8 cellular contexts compared by ENCODE assay signal in the genomic region with DNA sequence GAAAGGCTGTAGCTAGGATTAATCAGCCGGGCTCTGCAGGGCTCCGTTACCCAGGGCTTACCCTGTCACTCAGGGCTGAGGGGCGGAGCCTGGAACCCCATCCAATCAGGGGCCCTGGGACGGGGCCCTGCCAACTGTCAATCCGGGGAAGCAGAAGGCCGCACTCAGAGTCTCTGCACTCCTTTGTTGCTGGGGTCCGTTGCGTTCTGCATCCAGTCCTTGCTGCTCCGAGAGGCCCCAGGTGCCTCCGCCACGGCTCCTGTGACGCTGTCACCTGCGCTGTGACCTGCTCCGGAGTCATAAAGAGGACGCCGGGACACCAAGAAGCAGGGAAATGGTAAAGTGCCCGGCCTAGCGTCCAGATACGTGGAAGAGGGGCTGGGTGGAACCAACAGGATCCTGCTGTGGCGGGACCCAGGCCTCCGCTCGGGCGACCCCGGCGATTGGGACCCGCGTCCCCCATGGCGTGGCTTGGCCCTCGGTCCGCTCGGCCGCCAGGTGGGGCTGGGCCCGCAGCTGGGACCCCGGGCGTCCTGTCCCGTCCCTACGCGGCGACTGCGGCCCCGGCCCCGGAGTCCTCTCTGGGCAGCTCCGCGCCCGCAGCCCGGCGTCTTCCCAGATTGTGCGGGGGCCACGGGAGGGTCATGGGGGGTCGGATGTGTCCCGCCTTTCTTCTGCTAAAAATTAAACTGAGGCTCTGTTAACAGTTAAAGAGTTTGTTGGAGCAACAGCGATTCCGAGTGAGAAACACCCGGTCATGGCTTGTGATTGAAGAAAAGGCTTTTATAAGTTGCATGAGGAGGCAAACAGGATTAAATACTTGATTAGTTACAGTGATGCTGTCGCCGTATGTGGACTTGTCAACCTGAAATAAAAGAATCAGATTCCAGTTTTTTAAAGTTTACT. TPM values are rescaled to one million over a fixed set of nuclear protein-coding genes. Genes with fewer than 3 reads are reported as not detected.
DNase-seq lines count a peak whose midpoint lies in the region; ATAC-seq and TF ChIP-seq lines count a peak whose summit lies in the region.

A gene (plus strand): TSS at position 133 of the 906 bp plus-strand sequence. CDS start 7,431 bp downstream, outside the sequence.

- TF ChIP-seq CTCF in HEK293 (tag by site-specific recombination; IDR thresholded peaks at IDR 0.05) (no peak), right atrium auricular region (IDR thresholded peaks at IDR 0.05) (peak in 1 of 2 donors; percentile 44), progenitor cell of endocrine pancreas (IDR thresholded peaks at IDR 0.05; ENCODE audit: unreplicated experiment) (peak; percentile 65), upper lobe of left lung (IDR thresholded peaks at IDR 0.05) (peak in 3 of 6 experiments; percentile 21 to 55 (median 39))

- no peak for TF ChIP-seq EP300 in upper lobe of left lung (IDR thresholded peaks at IDR 0.05)

- peak within 1 kb of the TSS; percentile 55 for H3K4me3 ChIP-seq in HEK293 (ENCODE audit: low read depth, low read length)
- H3K4me3 ChIP-seq in right atrium auricular region = peak within 1 kb of the TSS; percentile 80 to 81
- H3K4me3 ChIP-seq in upper lobe of left lung = peak within 1 kb of the TSS; percentile 57 to 87 (median 77)

- 1 to 3% methylated on average over 6 to 54 of the region's 56 CpGs for WGBS in upper lobe of left lung, 2 donors

- peak; percentile 76 for DNase-seq in GDM1 (lab: John Stamatoyannopoulos, UW)
- peak; percentile 94 for DNase-seq in NCI-H1092 treated with DMSO at 0.1 percent for 48 hours (lab: John Stamatoyannopoulos, UW)
- peak; percentile 65 to 90 (median 80) for DNase-seq in T-cell
- peak; percentile 88 for DNase-seq in amniotic epithelial cell (ENCODE audit: low read depth)
- peak; percentile 94 for DNase-seq in right atrium auricular region (ENCODE audit: low spot score)
- DNase-seq in progenitor cell of endocrine pancreas (ENCODE audit: low spot score, unreplicated experiment) = peak; percentile 85
- DNase-seq in upper lobe of left lung = peak; percentile 91 to 97

- peak within 1 kb of the TSS; percentile 85 to 90 for H3K27ac Mint-ChIP-seq in T-cell
- H3K27ac Mint-ChIP-seq in progenitor cell of endocrine pancreas = peak within 1 kb of the TSS; percentile 99

- H3K27me3 Mint-ChIP-seq in T-cell (no peaks in the 10 kb centered on the region), progenitor cell of endocrine pancreas (peaks cover 18% of the 10 kb centered on the region)

- no peaks in the 10 kb centered on the region for H3K36me3 ChIP-seq in HEK293 (ENCODE audit: control insufficient read depth in 2 of 2, insufficient read depth in 1 of 2, low read length in 2 of 2)
- H3K36me3 ChIP-seq in right atrium auricular region = no peaks in the 10 kb centered on the region
- H3K36me3 ChIP-seq in upper lobe of left lung = no peaks in the 10 kb centered on the region

- TF ChIP-seq POLR2A in upper lobe of left lung (IDR thresholded peaks at IDR 0.05) = peak in 3 of 4 donors; percentile 49 to 82 (median 79)

- H3K9me3 Mint-ChIP-seq in T-cell (peaks cover 0 to 9% (median 5%) of the 10 kb centered on the region in 3 donors), progenitor cell of endocrine pancreas (ENCODE audit: low read depth) (peaks cover 10% of the 10 kb centered on the region)

- ATAC-seq in T-cell (replicated peaks in 1 of 4) = peak; percentile 96 to 99 (median 98)
- ATAC-seq in upper lobe of left lung (ENCODE audit: low FRiP score in 2 of 2) = peak; percentile 99

- H3K4me1 ChIP-seq in HEK293 (ENCODE audit: control insufficient read depth, insufficient read depth, low read length) (no peaks in the 10 kb centered on the region), right atrium auricular region (peaks cover 0 to 12% of the 10 kb centered on the region in 2 donors), upper lobe of left lung (peaks cover 10 to 22% (median 11%) of the 10 kb centered on the region in 4 donors)

- H3K9me3 ChIP-seq in HEK293 (ENCODE audit: control insufficient read depth, insufficient read depth, low read depth, low read length) (no peaks in the 10 kb centered on the region), right atrium auricular region (no peaks in the 10 kb centered on the region), upper lobe of left lung (no peaks in the 10 kb centered on the region)

- POLR2A ChIA-PET in HEK293 (lab: Yijun Ruan, JAX) (interaction anchor here (0.5 to 1.8 kb wide), 7 partner anchors 32 to 342 kb away, joined by 3 to 7 read pairs (median 4); a partner anchor contains a TSS), T-cell (lab: Charles Lee) (interaction anchor here in 1 of 2 donors (0.6 to 0.8 kb wide), 2 partner anchors 9 to 190 kb away, joined by 3 to 4 read pairs; no protein-coding TSS in a partner anchor)

- H3K4me1 Mint-ChIP-seq in T-cell = peaks cover 18 to 21% (median 19%) of the 10 kb centered on the region in 3 donors
- peaks cover 8% of the 10 kb centered on the region for H3K4me1 Mint-ChIP-seq in progenitor cell of endocrine pancreas (ENCODE audit: low read depth)

- no peak within 1 kb of the TSS for H3K27ac ChIP-seq in HEK293 (ENCODE audit: extremely low read depth, low read depth, low read length)
- peak within 1 kb of the TSS; percentile 84 to 87 for H3K27ac ChIP-seq in right atrium auricular region
- peak within 1 kb of the TSS; percentile 76 to 85 (median 81) for H3K27ac ChIP-seq in upper lobe of left lung

- H3K27me3 ChIP-seq in right atrium auricular region = no peaks in the 10 kb centered on the region
- H3K27me3 ChIP-seq in upper lobe of left lung = no peaks in the 10 kb centered on the region

- H3K4me3 Mint-ChIP-seq in T-cell = peak within 1 kb of the TSS; percentile 87 to 92 (median 89)
- peak within 1 kb of the TSS; percentile 84 for H3K4me3 Mint-ChIP-seq in progenitor cell of endocrine pancreas (ENCODE audit: low read depth)

- CTCF ChIA-PET in HEK293 (lab: Yijun Ruan, JAX) (interaction anchor here (0.6 to 1.6 kb wide), 14 partner anchors 11 to 342 kb away, joined by 3 to 29 read pairs (median 4); a partner anchor contains a TSS), T-cell (lab: Charles Lee) (interaction anchor here (0.5 to 2.1 kb wide), 16 partner anchors 9 to 639 kb away, joined by 3 to 22 read pairs (median 5); a partner anchor contains a TSS)

- H3K36me3 Mint-ChIP-seq in T-cell (peaks cover 4% of the 10 kb centered on the region), progenitor cell of endocrine pancreas (ENCODE audit: insufficient read depth) (peaks cover 14% of the 10 kb centered on the region)

TF ChIP-seq in HEK293, 187 proteins besides CTCF, POLR2A, EP300 and RAD21 (continues in another document):
- no peak for TF ChIP-seq KLF10 (tag by site-specific recombination; IDR thresholded peaks at IDR 0.05)
- TF ChIP-seq HOXD13 (CRISPR knock-in tag; IDR thresholded peaks at IDR 0.05; ENCODE audit: borderline replicate concordance) = no peak
- TF ChIP-seq SP3 (tag by site-specific recombination; IDR thresholded peaks at IDR 0.05) = 0 out of 2 replicates have a peak, but pooled peaks have one; percentile 21
- no peak for TF ChIP-seq ZNF132 (tag by site-specific recombination; IDR thresholded peaks at IDR 0.05; ENCODE audit: borderline replicate concordance)
- TF ChIP-seq, protein P1, sequence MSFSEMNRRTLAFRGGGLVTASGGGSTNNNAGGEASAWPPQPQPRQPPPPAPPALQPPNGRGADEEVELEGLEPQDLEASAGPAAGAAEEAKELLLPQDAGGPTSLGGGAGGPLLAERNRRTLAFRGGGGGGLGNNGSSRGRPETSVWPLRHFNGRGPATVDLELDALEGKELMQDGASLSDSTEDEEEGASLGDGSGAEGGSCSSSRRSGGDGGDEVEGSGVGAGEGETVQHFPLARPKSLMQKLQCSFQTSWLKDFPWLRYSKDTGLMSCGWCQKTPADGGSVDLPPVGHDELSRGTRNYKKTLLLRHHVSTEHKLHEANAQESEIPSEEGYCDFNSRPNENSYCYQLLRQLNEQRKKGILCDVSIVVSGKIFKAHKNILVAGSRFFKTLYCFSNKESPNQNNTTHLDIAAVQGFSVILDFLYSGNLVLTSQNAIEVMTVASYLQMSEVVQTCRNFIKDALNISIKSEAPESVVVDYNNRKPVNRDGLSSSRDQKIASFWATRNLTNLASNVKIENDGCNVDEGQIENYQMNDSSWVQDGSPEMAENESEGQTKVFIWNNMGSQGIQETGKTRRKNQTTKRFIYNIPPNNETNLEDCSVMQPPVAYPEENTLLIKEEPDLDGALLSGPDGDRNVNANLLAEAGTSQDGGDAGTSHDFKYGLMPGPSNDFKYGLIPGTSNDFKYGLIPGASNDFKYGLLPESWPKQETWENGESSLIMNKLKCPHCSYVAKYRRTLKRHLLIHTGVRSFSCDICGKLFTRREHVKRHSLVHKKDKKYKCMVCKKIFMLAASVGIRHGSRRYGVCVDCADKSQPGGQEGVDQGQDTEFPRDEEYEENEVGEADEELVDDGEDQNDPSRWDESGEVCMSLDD (tag by site-specific recombination; IDR thresholded peaks at IDR 0.05) = no peak
- TF ChIP-seq ZNF324 (tag by site-specific recombination; IDR thresholded peaks at IDR 0.05) = no peak
- TF ChIP-seq ZNF112 (tag by site-specific recombination; IDR thresholded peaks at IDR 0.05) = no peak
- TF ChIP-seq ZNF707 (tag by site-specific recombination; IDR thresholded peaks at IDR 0.05) = no peak
- TF ChIP-seq ZNF133 (tag by site-specific recombination; IDR thresholded peaks at IDR 0.05) = no peak
- peak; percentile 51; the same call in 1 of the 2 replicates for TF ChIP-seq ZNF394 (tag by site-specific recombination; IDR thresholded peaks at IDR 0.05; ENCODE audit: borderline replicate concordance)
- no peak for TF ChIP-seq GFI1B (tag by site-specific recombination; IDR thresholded peaks at IDR 0.05)
- TF ChIP-seq, protein P2, sequence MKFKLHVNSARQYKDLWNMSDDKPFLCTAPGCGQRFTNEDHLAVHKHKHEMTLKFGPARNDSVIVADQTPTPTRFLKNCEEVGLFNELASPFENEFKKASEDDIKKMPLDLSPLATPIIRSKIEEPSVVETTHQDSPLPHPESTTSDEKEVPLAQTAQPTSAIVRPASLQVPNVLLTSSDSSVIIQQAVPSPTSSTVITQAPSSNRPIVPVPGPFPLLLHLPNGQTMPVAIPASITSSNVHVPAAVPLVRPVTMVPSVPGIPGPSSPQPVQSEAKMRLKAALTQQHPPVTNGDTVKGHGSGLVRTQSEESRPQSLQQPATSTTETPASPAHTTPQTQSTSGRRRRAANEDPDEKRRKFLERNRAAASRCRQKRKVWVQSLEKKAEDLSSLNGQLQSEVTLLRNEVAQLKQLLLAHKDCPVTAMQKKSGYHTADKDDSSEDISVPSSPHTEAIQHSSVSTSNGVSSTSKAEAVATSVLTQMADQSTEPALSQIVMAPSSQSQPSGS (tag by site-specific recombination; IDR thresholded peaks at IDR 0.05; ENCODE audit: low read depth) = no peak
- TF ChIP-seq ZNF548 (tag by site-specific recombination; IDR thresholded peaks at IDR 0.05) = no peak
- TF ChIP-seq WT1 (tag by site-specific recombination; IDR thresholded peaks at IDR 0.05) = no peak
- 0 out of 2 replicates have a peak, but pooled peaks have one; percentile 23 for TF ChIP-seq SP2 (tag by site-specific recombination; IDR thresholded peaks at IDR 0.05)

RNA-seq across cellular contexts. Expression of the gene that starts here (rescaled TPM):
- total RNA-seq in T-cell = 1 to 10 TPM in 4 of 5 donors, under 1 TPM in 1; 0.77 to 3.5 (median 2.3) TPM
- total RNA-seq in right atrium auricular region = 1 to 10 TPM; 1.6 to 6.2 TPM
- 5.4 and 6.5 TPM in 2 replicates for total RNA-seq in progenitor cell of endocrine pancreas
- 1 to 10 TPM in 4 of 6 donors, under 1 TPM in 1, not detected in 1; 0.55 to 3.4 (median 2.0) TPM for total RNA-seq in upper lobe of left lung
